Comparison of ENCODE assay signal across 1 cellular context in the genomic region with DNA sequence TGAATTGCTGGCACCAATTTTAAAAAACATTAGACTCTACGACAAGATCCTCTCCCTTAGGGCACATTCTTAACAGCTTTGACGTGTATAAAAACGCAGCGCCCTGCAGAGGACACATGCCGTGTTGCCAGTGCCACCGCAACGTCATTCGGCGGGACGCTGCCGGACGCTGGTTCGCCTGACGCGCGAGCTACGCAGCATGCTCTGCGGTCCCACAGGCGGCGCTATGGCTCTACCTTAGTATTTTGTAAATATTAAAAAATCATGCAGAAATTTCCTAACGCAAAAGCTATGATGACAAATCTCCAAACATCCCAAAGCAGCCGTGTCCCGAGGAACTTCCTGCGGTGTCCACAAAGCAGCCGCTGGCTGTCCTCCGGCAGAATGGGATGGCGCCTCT.
TF ChIP-seq lines count a peak whose summit lies in the region.

No MANE protein-coding gene starts in this region.

TF ChIP-seq in H1, 55 proteins besides CTCF, POLR2A, EP300 and RAD21:
- no peak for TF ChIP-seq GABPA (IDR thresholded peaks at IDR 0.05; ENCODE audit: borderline replicate concordance, insufficient read depth, low read length)
